In genomic region chr6:52419809-52420667, GRCh38 we compare ENCODE assay signal across 8 cellular contexts. TPM values are rescaled to one million over a fixed set of nuclear protein-coding genes. Genes with fewer than 3 reads are reported as not detected.
A peak's percentile ranks its signal among the peaks of the same experiment; 100 is the strongest.
DNase-seq lines count a peak whose midpoint lies in the region; ATAC-seq and TF ChIP-seq lines count a peak whose summit lies in the region.

TSS of gene EFHC1 (plus strand) at chr6:52420342. CDS start at chr6:52420411, 69 bp downstream.

- peak in 1 of 4 donors; percentile 49 for TF ChIP-seq EP300 in upper lobe of left lung (IDR thresholded peaks at IDR 0.05)

- WGBS in adrenal gland, 4 donors = 0 to 1% (median 1%) methylated on average over 25 to 57 of the region's 57 CpGs
- WGBS in heart left ventricle, 4 donors = 0 to 1% (median 0%) methylated on average over 31 to 57 of the region's 57 CpGs
- 0% methylated on average over 20 to 48 of the region's 57 CpGs for WGBS in upper lobe of left lung, 2 donors

- TF ChIP-seq CTCF in GM12875 (IDR thresholded peaks at IDR 0.05; ENCODE audit: borderline replicate concordance, insufficient read depth, low read depth, low read length) (0 out of 2 replicates have a peak, but pooled peaks have one; percentile 0), adrenal gland (IDR thresholded peaks at IDR 0.05) (no peak), heart left ventricle (IDR thresholded peaks at IDR 0.05) (no peak), upper lobe of left lung (IDR thresholded peaks at IDR 0.05) (peak in 1 of 6 experiments; percentile 16)

- H3K4me1 ChIP-seq in adrenal gland (replicated peaks in 1 of 2) = peaks cover 7 to 20% of the 10 kb centered on the region in 2 donors
- peaks cover 0 to 50% (median 27%) of the 10 kb centered on the region in 12 donors for H3K4me1 ChIP-seq in heart left ventricle
- H3K4me1 ChIP-seq in upper lobe of left lung = peaks cover 12 to 22% (median 17%) of the 10 kb centered on the region in 4 donors

- H3K36me3 ChIP-seq in adrenal gland (replicated peaks in 1 of 2) (no peaks in the 10 kb centered on the region), heart left ventricle (peaks cover 0 to 5% (median 0%) of the 10 kb centered on the region in 9 donors), upper lobe of left lung (peaks cover 0 to 5% (median 1%) of the 10 kb centered on the region in 4 donors)

- peak within 1 kb of the TSS in 4 of 5 donors; percentile 46 to 89 (median 76) for H3K27ac ChIP-seq in adrenal gland
- H3K27ac ChIP-seq in heart left ventricle = peak within 1 kb of the TSS; percentile 14 to 93 (median 88)
- peak within 1 kb of the TSS; percentile 70 to 92 (median 82) for H3K27ac ChIP-seq in upper lobe of left lung

- DNase-seq in NCI-H1417 treated with DMSO at 0.1 percent for 48 hours (lab: John Stamatoyannopoulos, UW) (peak; percentile 93), SW 1271 (lab: John Stamatoyannopoulos, UW) (peak; percentile 92 to 98), adrenal gland (peak; percentile 97 to 99 (median 99)), heart left ventricle (peak; percentile 98 to 99 (median 99)), posterior cingulate gyrus (peak; percentile 97 to 100 (median 98)), upper lobe of left lung (peak; percentile 99)

- no peaks in the 10 kb centered on the region for H3K27me3 ChIP-seq in adrenal gland
- no peaks in the 10 kb centered on the region for H3K27me3 ChIP-seq in heart left ventricle
- no peaks in the 10 kb centered on the region for H3K27me3 ChIP-seq in upper lobe of left lung

- intact Hi-C loops in adrenal gland (cut with DNase I) (loop anchor here (5.0 to 10.0 kb wide), 4 partner anchors 85 to 242 kb away; partner anchors contain the start of gene TRAM2 (in 1 of the 2)), heart left ventricle (cut with DNase I) (loop anchor here (1.0 to 10.0 kb wide), 10 partner anchors 77 to 575 kb away; partner anchors contain the start of genes TRAM2 (in 7 of the 10) and GSTA4 (in 1 of the 10)), posterior cingulate gyrus (cut with DNase I) (loop anchor here (1.0 to 2.0 kb wide), 2 partner anchors 135 to 157 kb away; partner anchors contain the start of gene TRAM2)

- peak within 1 kb of the TSS; percentile 45 for H3K4me3 ChIP-seq in GM12875 (ENCODE audit: low read depth, low read length)
- H3K4me3 ChIP-seq in adrenal gland = peak within 1 kb of the TSS in 3 of 4 donors; percentile 1 to 83 (median 42)
- H3K4me3 ChIP-seq in heart left ventricle = peak within 1 kb of the TSS; percentile 60 to 90 (median 80)
- H3K4me3 ChIP-seq in upper lobe of left lung = peak within 1 kb of the TSS; percentile 72 to 96 (median 88)

- peak; percentile 49 to 68 for TF ChIP-seq POLR2A in adrenal gland (IDR thresholded peaks at IDR 0.05)
- TF ChIP-seq POLR2A in heart left ventricle (IDR thresholded peaks at IDR 0.05) = peak in 1 of 2 donors; percentile 93
- TF ChIP-seq POLR2A in upper lobe of left lung (IDR thresholded peaks at IDR 0.05) = peak in 3 of 4 donors; percentile 57 to 87 (median 60)

- ATAC-seq in HG02763 (IDR thresholded peaks at IDR 0.05; ENCODE audit: unreplicated experiment) = peak; percentile 92
- ATAC-seq in heart left ventricle = peak; percentile 95 to 97 (median 96)
- peak; percentile 98 to 99 for ATAC-seq in upper lobe of left lung (ENCODE audit: low FRiP score in 2 of 2)

- H3K9me3 ChIP-seq in adrenal gland (replicated peaks in 1 of 3) = no peaks in the 10 kb centered on the region
- no peaks in the 10 kb centered on the region for H3K9me3 ChIP-seq in heart left ventricle
- no peaks in the 10 kb centered on the region for H3K9me3 ChIP-seq in upper lobe of left lung

RNA-seq across cellular contexts. Expression of gene EFHC1, which starts in this region (rescaled TPM):
- 10 to 100 TPM in 5 of 8 donors, 1 to 10 TPM in 3; 4.0 to 43.3 (median 14.0) TPM for total RNA-seq in adrenal gland
- 10 to 100 TPM; 12.7 to 41.7 (median 38.9) TPM for polyA plus RNA-seq in adrenal gland
- total RNA-seq in heart left ventricle = 10 to 100 TPM in 1 of 9 donors, 1 to 10 TPM in 8; 2.8 to 14.4 (median 5.2) TPM
- polyA plus RNA-seq in heart left ventricle = 1 to 10 TPM; 2.6 to 4.3 TPM
- 10 to 100 TPM; 16.2 to 96.4 (median 21.6) TPM for total RNA-seq in upper lobe of left lung

Comparison
In these comparisons a context has a peak if more than half of its experiments do, and no peak if none do; other contexts are left out.
1. Peak in every context shown above with its lines: DNase-seq, ATAC-seq, H3K4me3 ChIP-seq and H3K27ac ChIP-seq.